In genomic region chr19:39125554-39126311, GRCh38 we compare ENCODE assay signal across 1 cellular context.
TF ChIP-seq lines count a peak whose summit lies in the region.

Gene PAK4 (plus strand): TSS chr19:39125786. CDS start chr19:39169554, 43,768 bp downstream.

TF ChIP-seq in IMR-90, 13 proteins besides CTCF, POLR2A, EP300 and RAD21:
- TF ChIP-seq ELK1 (IDR thresholded peaks at IDR 0.05; ENCODE audit: borderline replicate concordance, low read depth, low read length) (no peak), SMC3 (IDR thresholded peaks at IDR 0.05; ENCODE audit: low read depth, low read length) (no peak), NFE2L2 (IDR thresholded peaks at IDR 0.05; ENCODE audit: low read depth, low read length) (no peak), BHLHE40 (IDR thresholded peaks at IDR 0.05; ENCODE audit: low read depth, low read length) (no peak), RFX5 (IDR thresholded peaks at IDR 0.05; ENCODE audit: low read depth, low read length) (0 out of 2 replicates have a peak, but pooled peaks have one; percentile 7), RCOR1 (IDR thresholded peaks at IDR 0.05; ENCODE audit: insufficient replicate concordance, low read length) (no peak), MAZ (IDR thresholded peaks at IDR 0.05; ENCODE audit: borderline replicate concordance, low read depth, low read length) (peak; percentile 81; the same call in 1 of the 2 replicates), CHD1 (IDR thresholded peaks at IDR 0.05; ENCODE audit: low read depth, low read length) (no peak), USF2 (IDR thresholded peaks at IDR 0.05; ENCODE audit: low read depth, low read length) (no peak), MXI1 (IDR thresholded peaks at IDR 0.05; ENCODE audit: borderline replicate concordance, low read depth, low read length) (peak; percentile 65; the same call in 1 of the 2 replicates), MAFK (IDR thresholded peaks at IDR 0.05; ENCODE audit: low read depth, low read length) (no peak), FOS (IDR thresholded peaks at IDR 0.05; ENCODE audit: low read depth, low read length) (peak; percentile 62; the same call in 1 of the 2 replicates), CEBPB (IDR thresholded peaks at IDR 0.05; ENCODE audit: low read depth, low read length) (no peak)
